Comparison of ENCODE assay signal across 26 cellular contexts in genomic region chr11:25197515-25197914, GRCh38.
"Had no signal": no experiment of that assay in that cellular context is flagged by ENCODE, and none has a peak within 500 bp of the region (broad histone marks: within the 10 kb centered on the region; RNA-seq: fewer than 3 reads in every experiment).

No MANE protein-coding gene starts in this region.

- H3K4me3 ChIP-seq: stomach, suprapubic skin, testis, thoracic aorta, thyroid gland, tibial artery, tibial nerve, transverse colon, upper lobe of left lung, upper lobe of right lung, uterus, vagina had no signal

- H3K9me3 ChIP-seq: stomach, suprapubic skin, testis, thoracic aorta, thyroid gland, tibial artery, tibial nerve, upper lobe of left lung, upper lobe of right lung, uterus, vagina had no signal

- ATAC-seq: stimulated activated effector memory CD8-positive, alpha-beta T cell treated with anti-CD3 and anti-CD28 coated beads, Interleukin-12 subunit alpha, Interleukin-12 subunit beta, amount 100 ng/mL, for 72 hours; stimulated activated memory B cell treated with anti-CD40 and anti-IgM and Interleukin-4, amounts not matched to agents 10 μg/mL and 1 μg/mL and 100 μg/mL, for 72 hours; stimulated activated naive B cell treated with anti-CD40 and anti-IgM and Interleukin-4, amounts not matched to agents 10 μg/mL and 1 μg/mL and 100 μg/mL, for 72 hours; stimulated activated naive CD8-positive, alpha-beta T cell treated with anti-CD3 and anti-CD28 coated beads, Interleukin-15, amount 100 ng/mL, for 72 hours; stimulated activated naive CD8-positive, alpha-beta T cell treated with anti-CD3 and anti-CD28 coated beads, Interleukin-15, Interleukin-2, amounts not matched to agents 100 U/mL and 50 U/mL, for 24 hours; upper lobe of right lung had no signal

- DNase-seq: stimulated activated CD4-positive, alpha-beta T cell treated with anti-CD3 and anti-CD28 coated beads, Interleukin-2, amount 100 ng/mL, for 48 hours; stimulated activated CD4-positive, alpha-beta T cell treated with anti-CD3 and anti-CD28 coated beads, Interleukin-4, amount 100 ng/mL, for 1 hour; stimulated activated CD4-positive, alpha-beta T cell treated with anti-CD3 and anti-CD28 coated beads, Interleukin-4, amount 100 ng/mL, for 24 hours; stimulated activated CD4-positive, alpha-beta T cell treated with anti-CD3 and anti-CD28 coated beads, Interleukin-4, amount 100 ng/mL, for 4 hours; stimulated activated CD8-positive, alpha-beta memory T cell treated with anti-CD3 and anti-CD28 coated beads, Interleukin-4, amount 100 ng/mL, for 48 hours; stimulated activated naive B cell treated with anti-CD40 and anti-IgM and Interleukin-4, amounts not matched to agents 10 μg/mL and 1 μg/mL and 100 μg/mL, for 72 hours; stimulated activated naive CD4-positive, alpha-beta T cell; stimulated activated naive CD4-positive, alpha-beta T cell treated with Interleukin-2 at 50 U/mL for 16 hours; stimulated activated naive CD8-positive, alpha-beta T cell treated with anti-CD3 and anti-CD28 coated beads, Interleukin-15, amount 100 ng/mL, for 72 hours; stimulated activated naive CD8-positive, alpha-beta T cell treated with anti-CD3 and anti-CD28 coated beads, Interleukin-15, Interleukin-2, amounts not matched to agents 100 U/mL and 50 U/mL, for 24 hours; stomach; substantia nigra; testis; thyroid gland; tibial artery; transverse colon; trophoblast cell; upper lobe of left lung; upper lobe of right lung; uterus had no signal

- H3K36me3 ChIP-seq: stomach, suprapubic skin, thoracic aorta, thyroid gland, tibial artery, tibial nerve, transverse colon, upper lobe of left lung, upper lobe of right lung, uterus, vagina had no signal

- H3K27ac ChIP-seq: stomach, suprapubic skin, testis, thoracic aorta, thyroid gland, tibial artery, tibial nerve, transverse colon, upper lobe of left lung, upper lobe of right lung, uterus, vagina had no signal

- H3K27me3 ChIP-seq: stomach, suprapubic skin, testis, thyroid gland, tibial artery, tibial nerve, transverse colon, upper lobe of left lung, upper lobe of right lung, uterus, vagina had no signal
